Comparison of ENCODE assay signal across 9 cellular contexts in genomic region chr3:53753518-53754183, GRCh38.
DNase-seq lines count a peak whose midpoint lies in the region; ATAC-seq and TF ChIP-seq lines count a peak whose summit lies in the region.
"Had no signal": no experiment of that assay in that cellular context is flagged by ENCODE, and none has a peak within 500 bp of the region (broad histone marks: within the 10 kb centered on the region; RNA-seq: fewer than 3 reads in every experiment).

No MANE protein-coding gene starts in this region.

- no peaks in the 10 kb centered on the region for H3K79me2 ChIP-seq in GM23338 (replicated peaks; ENCODE audit: insufficient read depth)

- no peaks in the 10 kb centered on the region for H3K36me3 ChIP-seq in GM23338 (ENCODE audit: insufficient read depth)
- peaks cover 0 to 34% of the 10 kb centered on the region in 2 donors for H3K36me3 ChIP-seq in adrenal gland (replicated peaks in 1 of 2)

- H4K20me1 ChIP-seq in GM23338 (replicated peaks; ENCODE audit: insufficient read depth): no peaks in the 10 kb centered on the region

- DNase-seq in activated naive CD4-positive, alpha-beta T cell treated with anti-CD3 and anti-CD28 coated beads for 36 hours: peak; percentile 19
- no peak for DNase-seq in activated naive CD4-positive, alpha-beta T cell (lab: John Stamatoyannopoulos, UW)
- DNase-seq in GM23338 (ENCODE audit: low spot score) (no peak), NCI-H2227 treated with DMSO at 0.1 percent for 48 hours (lab: John Stamatoyannopoulos, UW) (no peak), COLO829 (ENCODE audit: low spot score) (no peak), adrenal gland (no peak)
- peak; percentile 29 for DNase-seq in activated CD8-positive, alpha-beta T cell treated with anti-CD3 and anti-CD28 coated beads for 36 hours
- DNase-seq: PC-9 had no signal

- no peaks in the 10 kb centered on the region for H3F3A ChIP-seq in GM23338 (replicated peaks; ENCODE audit: low read depth)

- H3K4me3 ChIP-seq in GM23338 (no peak overlapping the region), adrenal gland (no peak overlapping the region)
- H3K4me3 ChIP-seq: PC-9 had no signal

- 76 to 85% (median 80%) methylated on average over 9 of the region's 9 CpGs for WGBS in adrenal gland, 4 donors

- no peak overlapping the region for H3K27ac Mint-ChIP-seq in activated naive CD4-positive, alpha-beta T cell treated with anti-CD3 and anti-CD28 coated beads for 36 hours
- peak overlapping the region; percentile 88 for H3K27ac Mint-ChIP-seq in GM23338
- no peak overlapping the region for H3K27ac Mint-ChIP-seq in activated CD8-positive, alpha-beta T cell treated with anti-CD3 and anti-CD28 coated beads for 36 hours
- H3K27ac Mint-ChIP-seq in stimulated activated memory B cell treated with anti-CD40 and anti-IgM and Interleukin-4, amounts not matched to agents 10 μg/mL and 1 μg/mL and 100 μg/mL, for 72 hours: peak overlapping the region; percentile 97

- H3K9me3 ChIP-seq in adrenal gland (replicated peaks in 1 of 3): no peaks in the 10 kb centered on the region

- no peaks in the 10 kb centered on the region for H3K36me3 Mint-ChIP-seq in activated naive CD4-positive, alpha-beta T cell treated with anti-CD3 and anti-CD28 coated beads for 36 hours (ENCODE audit: low read depth)
- no peaks in the 10 kb centered on the region; the same call in 2 of the 3 replicates for H3K36me3 Mint-ChIP-seq in GM23338 (ENCODE audit: low read depth)
- no peaks in the 10 kb centered on the region for H3K36me3 Mint-ChIP-seq in activated CD8-positive, alpha-beta T cell treated with anti-CD3 and anti-CD28 coated beads for 36 hours (ENCODE audit: low read depth)
- peaks cover 34% of the 10 kb centered on the region for H3K36me3 Mint-ChIP-seq in stimulated activated memory B cell treated with anti-CD40 and anti-IgM and Interleukin-4, amounts not matched to agents 10 μg/mL and 1 μg/mL and 100 μg/mL, for 72 hours

- TF ChIP-seq CTCF in GM23338 (conservative IDR thresholded peaks at IDR 0.05; ENCODE audit: low read depth in 2 of 2) (no peak), adrenal gland (IDR thresholded peaks at IDR 0.05) (no peak)
- no peak for TF ChIP-seq CTCF in activated CD8-positive, alpha-beta T cell treated with anti-CD3 and anti-CD28 coated beads for 36 hours (IDR thresholded peaks at IDR 0.05)

- POLR2A ChIA-PET in activated CD8-positive, alpha-beta T cell treated with anti-CD3 and anti-CD28 coated beads for 36 hours (lab: Charles Lee): no interaction called here

- no peak for ATAC-seq in GM23338
- peak; percentile 88 for ATAC-seq in activated CD8-positive, alpha-beta T cell treated with anti-CD3 and anti-CD28 coated beads for 36 hours
- ATAC-seq in stimulated activated memory B cell treated with anti-CD40 and anti-IgM and Interleukin-4, amounts not matched to agents 10 μg/mL and 1 μg/mL and 100 μg/mL, for 72 hours: peak; percentile 46

- intact Hi-C loops in activated naive CD4-positive, alpha-beta T cell treated with anti-CD3 and anti-CD28 coated beads for 36 hours (cut with micrococcal nuclease): loop anchor here (5.0 kb wide), 1 partner anchor 94 kb away; the partner anchor contains the start of genes CHDH and IL17RB
- intact Hi-C loops in activated CD8-positive, alpha-beta T cell treated with anti-CD3 and anti-CD28 coated beads for 36 hours (cut with micrococcal nuclease): no loop called here
- intact Hi-C loops in adrenal gland (cut with DNase I): no loop called here

- CTCF ChIA-PET in activated naive CD4-positive, alpha-beta T cell treated with anti-CD3 and anti-CD28 coated beads for 36 hours (lab: Charles Lee): no interaction called here
- CTCF ChIA-PET in activated CD8-positive, alpha-beta T cell treated with anti-CD3 and anti-CD28 coated beads for 36 hours (lab: Charles Lee): no interaction called here

- H3K4me2 ChIP-seq in GM23338: no peak overlapping the region
- H3K4me2 ChIP-seq: PC-9 had no signal

- H3K4me1 ChIP-seq in GM23338 (ENCODE audit: insufficient read depth) (peaks cover 19% of the 10 kb centered on the region), adrenal gland (replicated peaks in 1 of 2) (no peaks in the 10 kb centered on the region)

- H3K4me3 Mint-ChIP-seq in activated naive CD4-positive, alpha-beta T cell treated with anti-CD3 and anti-CD28 coated beads for 36 hours: no peak overlapping the region
- H3K4me3 Mint-ChIP-seq in GM23338: no peak overlapping the region
- H3K4me3 Mint-ChIP-seq in activated CD8-positive, alpha-beta T cell treated with anti-CD3 and anti-CD28 coated beads for 36 hours: no peak overlapping the region
- H3K4me3 Mint-ChIP-seq in stimulated activated memory B cell treated with anti-CD40 and anti-IgM and Interleukin-4, amounts not matched to agents 10 μg/mL and 1 μg/mL and 100 μg/mL, for 72 hours: peak overlapping the region; percentile 32

- H2AFZ ChIP-seq in GM23338: peak overlapping the region; percentile 63; the same call in 1 of the 2 replicates
- H2AFZ ChIP-seq: PC-9 had no signal

- peaks cover 8% of the 10 kb centered on the region for H3K27me3 Mint-ChIP-seq in activated naive CD4-positive, alpha-beta T cell treated with anti-CD3 and anti-CD28 coated beads for 36 hours (ENCODE audit: low read depth)
- H3K27me3 Mint-ChIP-seq in GM23338 (ENCODE audit: insufficient read depth, low read depth, poor library complexity): peaks cover 16% of the 10 kb centered on the region
- no peaks in the 10 kb centered on the region for H3K27me3 Mint-ChIP-seq in activated CD8-positive, alpha-beta T cell treated with anti-CD3 and anti-CD28 coated beads for 36 hours
- no peaks in the 10 kb centered on the region for H3K27me3 Mint-ChIP-seq in stimulated activated memory B cell treated with anti-CD40 and anti-IgM and Interleukin-4, amounts not matched to agents 10 μg/mL and 1 μg/mL and 100 μg/mL, for 72 hours

- H3K27me3 ChIP-seq in GM23338 (ENCODE audit: insufficient read depth) (no peaks in the 10 kb centered on the region), adrenal gland (no peaks in the 10 kb centered on the region)

- H3K9me3 Mint-ChIP-seq in activated naive CD4-positive, alpha-beta T cell treated with anti-CD3 and anti-CD28 coated beads for 36 hours: no peaks in the 10 kb centered on the region
- no peaks in the 10 kb centered on the region for H3K9me3 Mint-ChIP-seq in GM23338
- no peaks in the 10 kb centered on the region for H3K9me3 Mint-ChIP-seq in activated CD8-positive, alpha-beta T cell treated with anti-CD3 and anti-CD28 coated beads for 36 hours
- no peaks in the 10 kb centered on the region for H3K9me3 Mint-ChIP-seq in stimulated activated memory B cell treated with anti-CD40 and anti-IgM and Interleukin-4, amounts not matched to agents 10 μg/mL and 1 μg/mL and 100 μg/mL, for 72 hours

- H3K27ac ChIP-seq in GM23338 (ENCODE audit: low read depth): no peak overlapping the region
- peak overlapping the region in 1 of 5 donors; percentile 55 for H3K27ac ChIP-seq in adrenal gland
- H3K27ac ChIP-seq: PC-9 had no signal

- H3K4me1 Mint-ChIP-seq in activated naive CD4-positive, alpha-beta T cell treated with anti-CD3 and anti-CD28 coated beads for 36 hours (ENCODE audit: low read depth): peaks cover 15% of the 10 kb centered on the region
- peaks cover 25% of the 10 kb centered on the region for H3K4me1 Mint-ChIP-seq in GM23338
- H3K4me1 Mint-ChIP-seq in activated CD8-positive, alpha-beta T cell treated with anti-CD3 and anti-CD28 coated beads for 36 hours (ENCODE audit: low read depth): peaks cover 15% of the 10 kb centered on the region
- peaks cover 55% of the 10 kb centered on the region for H3K4me1 Mint-ChIP-seq in stimulated activated memory B cell treated with anti-CD40 and anti-IgM and Interleukin-4, amounts not matched to agents 10 μg/mL and 1 μg/mL and 100 μg/mL, for 72 hours

- H3K9me2 ChIP-seq in GM23338 (ENCODE audit: insufficient read depth): 0 out of 2 replicates have a peak, but pooled peaks cover 6% of the 10 kb centered on the region

- no peak for TF ChIP-seq POLR2A in adrenal gland (IDR thresholded peaks at IDR 0.05)

Comparison
In these comparisons a context has a peak if more than half of its experiments do, and no peak if none do; other contexts are left out.
1. DNase-seq: peak in activated naive CD4-positive, alpha-beta T cell treated with anti-CD3 and anti-CD28 coated beads for 36 hours (single experiment) and activated CD8-positive, alpha-beta T cell treated with anti-CD3 and anti-CD28 coated beads for 36 hours (single experiment); none in activated naive CD4-positive, alpha-beta T cell (0 of 4), GM23338 (single experiment), NCI-H2227 treated with DMSO at 0.1 percent for 48 hours (single experiment), COLO829 (single experiment) and adrenal gland (0 of 7).
2. H3K27ac Mint-ChIP-seq: peak in GM23338 (single experiment) and stimulated activated memory B cell treated with anti-CD40 and anti-IgM and Interleukin-4, amounts not matched to agents 10 μg/mL and 1 μg/mL and 100 μg/mL, for 72 hours (single experiment); none in activated naive CD4-positive, alpha-beta T cell treated with anti-CD3 and anti-CD28 coated beads for 36 hours (single experiment) and activated CD8-positive, alpha-beta T cell treated with anti-CD3 and anti-CD28 coated beads for 36 hours (single experiment).